21 cellular contexts compared by ENCODE assay signal in genomic region chr18:48163184-48164095, GRCh38.
DNase-seq lines count a peak whose midpoint lies in the region; ATAC-seq and TF ChIP-seq lines count a peak whose summit lies in the region.
"Had no signal": no experiment of that assay in that cellular context is flagged by ENCODE, and none has a peak within 500 bp of the region (broad histone marks: within the 10 kb centered on the region; RNA-seq: fewer than 3 reads in every experiment).

No MANE protein-coding gene starts in this region.

- H3K4me3 ChIP-seq in left ventricle myocardium inferior (no peak overlapping the region), colonic mucosa (no peak overlapping the region), uterus (no peak overlapping the region)
- H3K4me3 ChIP-seq: hepatocyte, psoas muscle had no signal

- no peak for TF ChIP-seq POLR2A in uterus (IDR thresholded peaks at IDR 0.05)

- H3K4me1 ChIP-seq in left ventricle myocardium inferior (peaks cover 59% of the 10 kb centered on the region), colonic mucosa (peaks cover 5% of the 10 kb centered on the region), uterus (peaks cover 5 to 8% of the 10 kb centered on the region in 2 donors)

- H3K27ac Mint-ChIP-seq in neural crest cell (ENCODE audit: unreplicated experiment), result no peak overlapping the region
- H3K27ac Mint-ChIP-seq: activated CD4-positive, alpha-beta T cell treated with anti-CD3 and anti-CD28 coated beads, Interleukin-2, amount 10 ng/mL, durations not matched to agents 7 days and 5 days; CD4-positive, CD25-positive, alpha-beta regulatory T cell had no signal

- H3K36me3 ChIP-seq in left ventricle myocardium inferior (no peaks in the 10 kb centered on the region), colonic mucosa (no peaks in the 10 kb centered on the region), uterus (no peaks in the 10 kb centered on the region)

- intact Hi-C loops in left ventricle myocardium inferior (cut with micrococcal nuclease) (no loop called here), left cardiac atrium (cut with DNase I) (no loop called here), colonic mucosa (cut with DNase I) (no loop called here), uterus (cut with DNase I; ENCODE audit: low total_unique reads) (no loop called here)

- peak overlapping the region; percentile 84 for H3K4me3 Mint-ChIP-seq in neural crest cell
- H3K4me3 Mint-ChIP-seq: activated CD4-positive, alpha-beta T cell treated with anti-CD3 and anti-CD28 coated beads, Interleukin-2, amount 10 ng/mL, durations not matched to agents 7 days and 5 days had no signal

- H3K9ac ChIP-seq in colonic mucosa (ENCODE audit: low read depth in 2 of 2, low read length in 2 of 2), result no peak overlapping the region

- no peaks in the 10 kb centered on the region for H3K9me3 Mint-ChIP-seq in neural crest cell
- H3K9me3 Mint-ChIP-seq: activated CD4-positive, alpha-beta T cell treated with anti-CD3 and anti-CD28 coated beads, Interleukin-2, amount 10 ng/mL, durations not matched to agents 7 days and 5 days; naive thymus-derived CD8-positive, alpha-beta T cell had no signal

- H3K27ac ChIP-seq in left ventricle myocardium inferior (replicated peaks) (peak overlapping the region; percentile 95), colonic mucosa (peak overlapping the region; percentile 95), uterus (peak overlapping the region; percentile 26 to 96)
- H3K27ac ChIP-seq: psoas muscle had no signal

- no peak for DNase-seq in left ventricle myocardium inferior
- no peak for DNase-seq in left cardiac atrium
- DNase-seq in colonic mucosa, result no peak
- DNase-seq in neural crest cell (ENCODE audit: low read depth, low spot score), result no peak
- DNase-seq in uterus, result no peak
- no peak for DNase-seq in stimulated activated CD4-positive, alpha-beta T cell treated with anti-CD3 and anti-CD28 coated beads, Interleukin-2, amount 100 ng/mL, for 24 hours
- DNase-seq in NCI-H1105 treated with DMSO at 0.1 percent for 48 hours (lab: John Stamatoyannopoulos, UW), result no peak
- DNase-seq in cerebellar nuclear complex (lab: John Stamatoyannopoulos, UW), result no peak
- DNase-seq: ACHN; activated CD4-positive, alpha-beta T cell treated with anti-CD3 and anti-CD28 coated beads, Interleukin-2, amount 10 ng/mL, durations not matched to agents 7 days and 5 days; activated CD8-positive, alpha-beta memory T cell treated with anti-CD3 and anti-CD28 coated beads, Interleukin-2, amount 50 U/mL, for 4 hours; activated gamma-delta T cell; CD4-positive, CD25-positive, alpha-beta regulatory T cell; MM.1S; naive thymus-derived CD8-positive, alpha-beta T cell; NCI-H1694; NCI-H2227 treated with DMSO at 0.1 percent for 48 hours; NK-92 treated with Interleukin-12 subunit alpha and Interleukin-12 subunit beta, amount 100 ng/mL, for 24 hours; psoas muscle had no signal

- H3K27me3 ChIP-seq in left ventricle myocardium inferior (ENCODE audit: low read depth), result no peaks in the 10 kb centered on the region
- no peaks in the 10 kb centered on the region for H3K27me3 ChIP-seq in colonic mucosa
- no peaks in the 10 kb centered on the region for H3K27me3 ChIP-seq in uterus
- H3K27me3 ChIP-seq: hepatocyte had no signal

- H3K4me1 Mint-ChIP-seq in neural crest cell, result peaks cover 54% of the 10 kb centered on the region

- no peak for ATAC-seq in left cardiac atrium
- ATAC-seq: HCT116; naive thymus-derived CD8-positive, alpha-beta T cell; psoas muscle had no signal

- no peak for TF ChIP-seq CTCF in left ventricle myocardium inferior (IDR thresholded peaks at IDR 0.05; ENCODE audit: borderline replicate concordance)
- no peak for TF ChIP-seq CTCF in colonic mucosa (IDR thresholded peaks at IDR 0.05)
- TF ChIP-seq CTCF in neural crest cell (conservative IDR thresholded peaks at IDR 0.05), result no peak
- TF ChIP-seq CTCF in uterus (IDR thresholded peaks at IDR 0.05), result no peak

- peaks cover 9% of the 10 kb centered on the region for H3K27me3 Mint-ChIP-seq in neural crest cell (ENCODE audit: low read depth)

- H3K9me3 ChIP-seq in left ventricle myocardium inferior (replicated peaks) (no peaks in the 10 kb centered on the region), colonic mucosa (no peaks in the 10 kb centered on the region), uterus (no peaks in the 10 kb centered on the region)
- H3K9me3 ChIP-seq: psoas muscle had no signal

- no peaks in the 10 kb centered on the region for H3K36me3 Mint-ChIP-seq in neural crest cell (ENCODE audit: low read depth)
- H3K36me3 Mint-ChIP-seq: CD4-positive, CD25-positive, alpha-beta regulatory T cell; naive thymus-derived CD8-positive, alpha-beta T cell had no signal
